ENCODE assay signal across 1 cellular context in the genomic region with DNA sequence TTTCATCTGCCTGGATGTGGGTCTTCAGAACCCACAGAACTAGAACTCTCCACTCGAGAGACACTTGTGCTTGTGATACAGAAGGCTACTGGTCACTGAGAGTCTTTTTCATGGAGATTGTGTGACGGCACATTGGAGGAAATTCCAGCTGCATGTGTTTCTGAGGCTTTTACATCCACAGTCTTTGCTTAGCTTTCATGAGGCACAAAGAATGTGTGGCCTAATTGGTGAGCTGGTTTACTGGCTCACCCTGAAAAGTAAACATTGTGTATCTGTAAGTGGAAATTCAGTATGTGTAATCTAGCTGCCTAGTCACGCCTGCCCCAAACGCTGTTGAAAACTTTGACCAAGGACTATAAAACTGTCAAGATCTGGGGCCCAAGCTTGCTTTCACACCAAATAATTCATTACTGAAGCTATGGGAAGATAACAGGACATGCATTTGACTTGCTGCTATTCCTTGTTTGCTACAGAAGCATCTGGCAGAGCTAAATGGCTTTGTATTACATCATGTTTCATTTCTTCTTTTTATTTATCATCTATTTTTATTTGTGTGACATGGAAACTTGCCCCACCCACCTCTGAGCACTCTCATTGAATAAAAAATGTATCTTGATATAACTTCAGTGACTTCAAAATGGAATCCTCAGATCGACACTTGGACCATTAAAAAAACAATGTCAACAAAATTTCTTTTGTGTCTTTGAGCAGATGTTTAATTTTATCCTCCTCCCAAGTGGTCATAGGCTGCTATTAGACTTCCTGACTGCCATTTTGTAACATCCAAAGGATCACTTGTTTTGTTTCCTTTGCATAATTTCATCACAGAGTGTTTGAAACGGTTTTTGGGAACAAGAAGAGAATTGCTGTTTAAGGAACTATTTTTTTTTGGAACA.
TF ChIP-seq lines count a peak whose summit lies in the region.

No MANE protein-coding gene starts in this region.

TF ChIP-seq in K562, 482 proteins besides CTCF, POLR2A, EP300 and RAD21 (continued from another document):
- TF ChIP-seq MBD1 (CRISPR knock-in tag; IDR thresholded peaks at IDR 0.05): no peak
- no peak for TF ChIP-seq KLF1 (tag; IDR thresholded peaks at IDR 0.05)
- peak; percentile 59 for TF ChIP-seq CEBPB (tag; IDR thresholded peaks at IDR 0.05)
- TF ChIP-seq ZNF311 (CRISPR knock-in tag; IDR thresholded peaks at IDR 0.05): no peak
- no peak for TF ChIP-seq E2F3 (CRISPR knock-in tag; IDR thresholded peaks at IDR 0.05)
- TF ChIP-seq ZNF316 (IDR thresholded peaks at IDR 0.05): peak; percentile 4; the same call in 1 of the 2 replicates
- TF ChIP-seq ATF1 (CRISPR knock-in tag; IDR thresholded peaks at IDR 0.05): no peak
- peak; percentile 58; the same call in 1 of the 2 replicates for TF ChIP-seq ATF1 (tag; IDR thresholded peaks at IDR 0.05)
- TF ChIP-seq CCNT2 (IDR thresholded peaks at IDR 0.05; ENCODE audit: borderline replicate concordance, extremely low read depth, insufficient read length, low read depth, low read length): peak; percentile 50
- peak; percentile 96 for TF ChIP-seq MEIS2 (IDR thresholded peaks at IDR 0.05; ENCODE audit: partially characterized antibody)
- no peak for TF ChIP-seq CHD1 (IDR thresholded peaks at IDR 0.05; ENCODE audit: low read length)
- TF ChIP-seq HSF4 (CRISPR knock-in tag; IDR thresholded peaks at IDR 0.05; ENCODE audit: borderline replicate concordance): no peak
- peak; percentile 50; the same call in 1 of the 2 replicates for TF ChIP-seq BHLHE40 (IDR thresholded peaks at IDR 0.05; ENCODE audit: low read length)
- no peak for TF ChIP-seq SMARCC2 (IDR thresholded peaks at IDR 0.05; ENCODE audit: low read depth)
- TF ChIP-seq ZNF184 (CRISPR knock-in tag; IDR thresholded peaks at IDR 0.05): no peak
- TF ChIP-seq, protein P1, sequence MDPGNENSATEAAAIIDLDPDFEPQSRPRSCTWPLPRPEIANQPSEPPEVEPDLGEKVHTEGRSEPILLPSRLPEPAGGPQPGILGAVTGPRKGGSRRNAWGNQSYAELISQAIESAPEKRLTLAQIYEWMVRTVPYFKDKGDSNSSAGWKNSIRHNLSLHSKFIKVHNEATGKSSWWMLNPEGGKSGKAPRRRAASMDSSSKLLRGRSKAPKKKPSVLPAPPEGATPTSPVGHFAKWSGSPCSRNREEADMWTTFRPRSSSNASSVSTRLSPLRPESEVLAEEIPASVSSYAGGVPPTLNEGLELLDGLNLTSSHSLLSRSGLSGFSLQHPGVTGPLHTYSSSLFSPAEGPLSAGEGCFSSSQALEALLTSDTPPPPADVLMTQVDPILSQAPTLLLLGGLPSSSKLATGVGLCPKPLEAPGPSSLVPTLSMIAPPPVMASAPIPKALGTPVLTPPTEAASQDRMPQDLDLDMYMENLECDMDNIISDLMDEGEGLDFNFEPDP (CRISPR knock-in tag; IDR thresholded peaks at IDR 0.05): no peak
- no peak for TF ChIP-seq EZH2 (IDR thresholded peaks at IDR 0.05; ENCODE audit: borderline replicate concordance, low read depth, low read length)
- no peak for TF ChIP-seq HOXB6 (CRISPR knock-in tag; IDR thresholded peaks at IDR 0.05; ENCODE audit: borderline replicate concordance)
- TF ChIP-seq YBX1 (IDR thresholded peaks at IDR 0.05): no peak
- peak; percentile 15; the same call in 1 of the 2 replicates for TF ChIP-seq TEAD4 (IDR thresholded peaks at IDR 0.05; ENCODE audit: low read length)
- TF ChIP-seq TEAD4 (CRISPR knock-in tag; IDR thresholded peaks at IDR 0.05; ENCODE audit: borderline replicate concordance): no peak
- no peak for TF ChIP-seq ZNF217 (CRISPR knock-in tag; IDR thresholded peaks at IDR 0.05)
- no peak for TF ChIP-seq ADNP (tag; IDR thresholded peaks at IDR 0.05)
- TF ChIP-seq ARID3B (CRISPR knock-in tag; IDR thresholded peaks at IDR 0.05; ENCODE audit: borderline replicate concordance): no peak
- no peak for TF ChIP-seq DACH1 (IDR thresholded peaks at IDR 0.05; ENCODE audit: partially characterized antibody)
- no peak for TF ChIP-seq HNRNPH1 (optimal IDR thresholded peaks at IDR 0.05; ENCODE audit: low read depth, low read length)
- TF ChIP-seq PTTG1 (tag; IDR thresholded peaks at IDR 0.05; ENCODE audit: low read depth): no peak
- no peak for TF ChIP-seq RAD51 (IDR thresholded peaks at IDR 0.05; ENCODE audit: borderline replicate concordance, low read depth)
- TF ChIP-seq C11orf30 (IDR thresholded peaks at IDR 0.05; ENCODE audit: low read depth): no peak
- no peak for TF ChIP-seq U2AF1 (optimal IDR thresholded peaks at IDR 0.05; ENCODE audit: low read depth, low read length)
- no peak for TF ChIP-seq ARID3A (IDR thresholded peaks at IDR 0.05; ENCODE audit: borderline replicate concordance, low read depth, low read length)
- TF ChIP-seq ZNF77 (CRISPR knock-in tag; IDR thresholded peaks at IDR 0.05): no peak
- TF ChIP-seq PYGO2 (tag; IDR thresholded peaks at IDR 0.05): no peak
- TF ChIP-seq ZNF707 (CRISPR knock-in tag; conservative IDR thresholded peaks at IDR 0.05): no peak
- no peak for TF ChIP-seq ZNF780A (CRISPR knock-in tag; IDR thresholded peaks at IDR 0.05)
